ENCODE assay signal across 6 cellular contexts in the genomic region with DNA sequence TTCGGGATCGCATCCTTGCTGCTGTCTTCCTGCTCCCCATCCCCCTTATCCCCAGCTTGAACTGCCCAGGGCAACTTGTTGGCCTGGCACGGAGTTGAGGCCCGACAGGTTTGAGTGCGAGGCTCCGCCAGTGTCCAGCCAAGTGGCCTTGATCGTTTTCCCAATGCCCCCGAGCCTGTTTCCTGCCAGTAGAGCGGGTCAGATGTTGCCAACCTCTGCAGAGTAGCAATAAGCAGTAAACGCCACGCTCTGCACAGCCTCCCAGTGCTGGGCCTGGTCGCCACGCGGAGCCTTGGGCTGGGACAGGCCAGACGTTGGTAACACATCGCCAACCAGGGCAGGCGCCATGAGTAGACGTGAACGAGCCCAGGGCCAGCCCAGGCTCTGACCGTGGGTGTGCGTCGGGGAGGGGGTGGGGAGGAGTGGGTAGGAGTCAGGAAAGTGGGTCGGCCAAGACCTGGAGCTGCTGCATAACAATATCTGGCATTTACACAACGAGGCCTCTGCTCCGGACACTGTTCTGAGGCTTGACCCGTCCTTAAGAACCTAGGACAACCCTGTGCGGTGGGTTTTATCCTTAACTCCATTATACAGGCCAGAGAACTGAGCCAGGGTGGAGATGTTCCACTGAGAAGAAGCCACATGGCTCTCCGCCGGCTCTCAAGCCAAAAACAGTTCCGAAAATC. TPM values are rescaled to one million over a fixed set of nuclear protein-coding genes. Genes with fewer than 3 reads are reported as not detected.
DNase-seq lines count a peak whose midpoint lies in the region; ATAC-seq and TF ChIP-seq lines count a peak whose summit lies in the region.

No MANE protein-coding gene starts in this region.

- ATAC-seq in GM18505 (IDR thresholded peaks at IDR 0.05; ENCODE audit: unreplicated experiment), result peak; percentile 7

- H3K4me2 ChIP-seq in smooth muscle cell, result peak overlapping the region; percentile 98

- TF ChIP-seq POLR2A in GM18505 (IDR thresholded peaks at IDR 0.05; ENCODE audit: borderline replicate concordance, extremely low read depth, insufficient read depth, insufficient read length), result no peak

- H4K20me1 ChIP-seq in smooth muscle cell (ENCODE audit: low read depth), result no peaks in the 10 kb centered on the region

- H2AFZ ChIP-seq in smooth muscle cell (ENCODE audit: low read depth), result peak overlapping the region; percentile 95

- H3K4me3 ChIP-seq in esophagus (ENCODE audit: low read depth in 1 of 2, low read length in 2 of 2) (peak overlapping the region; percentile 76 to 82), smooth muscle cell (peak overlapping the region; percentile 69)

- DNase-seq in smooth muscle cell (lab: John Stamatoyannopoulos, UW; ENCODE audit: unreplicated experiment) (no peak), HCEC 1CT (no peak)
- DNase-seq in stimulated activated CD4-positive, alpha-beta T cell treated with anti-CD3 and anti-CD28 coated beads, Interleukin-4, amount 100 ng/mL, for 24 hours, result no peak

- H3K27ac ChIP-seq in esophagus (ENCODE audit: low read depth in 2 of 2, low read length in 1 of 2) (peak overlapping the region; percentile 93 to 96), smooth muscle cell (ENCODE audit: low read depth) (no peak overlapping the region)

- H3K36me3 ChIP-seq in esophagus (ENCODE audit: control insufficient read depth in 2 of 2, insufficient read depth in 2 of 2, low read length in 1 of 2), result no peaks in the 10 kb centered on the region
- H3K36me3 ChIP-seq in smooth muscle cell (ENCODE audit: low read depth), result no peaks in the 10 kb centered on the region

- H3K27me3 ChIP-seq in esophagus (ENCODE audit: control insufficient read depth in 1 of 2, insufficient read depth in 2 of 2, low read length in 2 of 2) (no peaks in the 10 kb centered on the region), smooth muscle cell (ENCODE audit: low read depth) (no peaks in the 10 kb centered on the region)

- H3K79me2 ChIP-seq in smooth muscle cell (ENCODE audit: low read depth), result peaks cover 6% of the 10 kb centered on the region

- H3F3A ChIP-seq in smooth muscle cell (ENCODE audit: low read depth), result peaks cover 21% of the 10 kb centered on the region

- no peaks in the 10 kb centered on the region for H3K9me3 ChIP-seq in esophagus (ENCODE audit: control insufficient read depth in 2 of 2, insufficient read depth in 1 of 2, low read depth in 1 of 2, low read length in 1 of 2)
- no peaks in the 10 kb centered on the region for H3K9me3 ChIP-seq in smooth muscle cell (replicated peaks; ENCODE audit: low read depth)

- no peak overlapping the region for H3K9ac ChIP-seq in smooth muscle cell (ENCODE audit: low read depth)

- peaks cover 4 to 24% of the 10 kb centered on the region in 2 donors for H3K4me1 ChIP-seq in esophagus (ENCODE audit: control insufficient read depth in 2 of 2, insufficient read depth in 2 of 2, low read length in 1 of 2)
- H3K4me1 ChIP-seq in smooth muscle cell (ENCODE audit: low read depth), result peaks cover 21% of the 10 kb centered on the region

- WGBS in esophagus, 2 donors, result 9 to 12% methylated on average over 30 of the region's 30 CpGs
- 49% methylated on average over 29 of the region's 30 CpGs for WGBS in smooth muscle cell (ENCODE audit: low lambda C conversion rate)

- TF ChIP-seq CTCF in LNCAP (IDR thresholded peaks at IDR 0.05), result peak; percentile 26; the same call in 1 of the 2 replicates
- no peak for TF ChIP-seq CTCF in smooth muscle cell (IDR thresholded peaks at IDR 0.05; ENCODE audit: borderline replicate concordance, insufficient read depth, poor library complexity, severe bottlenecking)

RNA-seq across cellular contexts. Expression of gene ABHD14A, which starts 0.4 kb away (rescaled TPM):
- polyA plus RNA-seq in esophagus (10 to 100 TPM in 1 of 2 donors, 1 to 10 TPM in 1; 8.0 to 12.9 TPM), smooth muscle cell (38.6 and 49.7 TPM in 2 replicates)
- 6.2 and 16.1 TPM in 2 replicates for total RNA-seq in smooth muscle cell

RNA-seq across cellular contexts. Expression of gene ABHD14B, which starts 0.6 kb away (rescaled TPM):
- 10 to 100 TPM; 29.6 to 40.5 TPM for polyA plus RNA-seq in esophagus
- 17.8 and 18.9 TPM in 2 replicates for total RNA-seq in smooth muscle cell
- 26.2 and 31.4 TPM in 2 replicates for polyA plus RNA-seq in smooth muscle cell

RNA-seq across cellular contexts. Expression of gene PCBP4, which starts 7.2 kb away (rescaled TPM):
- 10 to 100 TPM; 11.7 to 18.7 TPM for polyA plus RNA-seq in esophagus
- total RNA-seq in smooth muscle cell, result 42.6 and 51.4 TPM in 2 replicates
- polyA plus RNA-seq in smooth muscle cell, result 81.2 and 97.4 TPM in 2 replicates

RNA-seq across cellular contexts. Expression of gene ACY1, which starts 8.9 kb away (rescaled TPM):
- 10 to 100 TPM; 22.4 to 23.2 TPM for polyA plus RNA-seq in esophagus
- total RNA-seq in smooth muscle cell, result 39.6 and 43.0 TPM in 2 replicates
- polyA plus RNA-seq in smooth muscle cell, result 33.8 and 38.4 TPM in 2 replicates

RNA-seq across cellular contexts. Expression of gene GPR62, which starts 19.2 kb away (rescaled TPM):
- polyA plus RNA-seq in esophagus (under 1 TPM; 0.05 to 0.06 TPM), smooth muscle cell (0.09 and 0.52 TPM in 2 replicates)
- total RNA-seq in smooth muscle cell, result 0.18 TPM in 1 of 2 replicates, not detected in the other
